ENCODE assay signal across 17 cellular contexts in the genomic region with DNA sequence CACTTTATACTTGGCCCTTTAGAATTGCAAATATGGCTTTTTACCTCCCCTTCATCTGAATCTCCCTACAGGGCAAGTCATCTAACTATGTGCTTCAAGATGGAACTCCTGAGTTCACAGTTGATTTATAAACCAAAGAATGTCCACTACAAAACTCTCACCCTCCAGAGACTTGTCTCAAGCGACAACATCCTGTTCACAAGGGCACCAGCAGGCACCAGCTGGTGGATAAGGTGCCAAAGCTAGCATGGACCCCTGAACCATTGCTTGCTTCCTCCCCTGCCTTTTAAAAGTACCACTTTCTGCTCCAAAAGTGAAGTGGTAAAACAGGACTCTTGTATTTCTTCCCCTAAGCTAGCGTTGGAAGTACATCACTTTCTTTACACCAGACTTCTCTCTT.
DNase-seq lines count a peak whose midpoint lies in the region; ATAC-seq, FAIRE-seq and TF ChIP-seq lines count a peak whose summit lies in the region.
"Had no signal": no experiment of that assay in that cellular context is flagged by ENCODE, and none has a peak within 500 bp of the region (broad histone marks: within the 10 kb centered on the region; RNA-seq: fewer than 3 reads in every experiment).

No MANE protein-coding gene starts in this region.

- H3K36me3 ChIP-seq in HepG2 (replicated peaks in 1 of 2; ENCODE audit: control insufficient read depth in 1 of 2, insufficient read depth in 2 of 2, low read length in 2 of 2) (no peaks in the 10 kb centered on the region), right atrium auricular region (no peaks in the 10 kb centered on the region)
- H3K36me3 ChIP-seq: BLaER1 treated with 17β-estradiol and CSF1 and Interleukin-3, amounts not matched to agents 10 nM and 100 nM had no signal

- no peak for TF ChIP-seq POLR2A in A549 (IDR thresholded peaks at IDR 0.05; ENCODE audit: low read length)
- no peak for TF ChIP-seq POLR2A in HepG2 (IDR thresholded peaks at IDR 0.05; ENCODE audit: insufficient read depth in 1 of 2, low read depth in 2 of 2, low read length in 2 of 2)

- H3K9me3 Mint-ChIP-seq in central memory CD8-positive, alpha-beta T cell: no peaks in the 10 kb centered on the region
- H3K9me3 Mint-ChIP-seq in natural killer cell treated with Interleukin-12 subunit alpha and Interleukin-12 subunit beta and Interleukin-15 and Interleukin-18, amount 100 ng/mL, for 72 hours: peaks cover 3% of the 10 kb centered on the region
- H3K9me3 Mint-ChIP-seq: HFFc6 had no signal

- H3K27ac Mint-ChIP-seq in central memory CD8-positive, alpha-beta T cell (ENCODE audit: low read depth): peak overlapping the region; percentile 30
- H3K27ac Mint-ChIP-seq in natural killer cell treated with Interleukin-12 subunit alpha and Interleukin-12 subunit beta and Interleukin-15 and Interleukin-18, amount 100 ng/mL, for 72 hours: peak overlapping the region; percentile 37 to 43
- H3K27ac Mint-ChIP-seq: CD4-positive, CD25-positive, alpha-beta regulatory T cell; HFFc6 had no signal

- H3K4me1 ChIP-seq in A549 (0 out of 3 replicates have a peak, but pooled peaks cover 8% of the 10 kb centered on the region), HepG2 (ENCODE audit: insufficient read depth, low read length) (peaks cover 30% of the 10 kb centered on the region), right atrium auricular region (no peaks in the 10 kb centered on the region)

- H3K9me3 ChIP-seq in A549 (no peaks in the 10 kb centered on the region), HepG2 (ENCODE audit: low read length) (no peaks in the 10 kb centered on the region), right atrium auricular region (no peaks in the 10 kb centered on the region)

- in situ Hi-C loops in HepG2 (cut with HindIII; ENCODE audit: extremely low pct_ligation_motif_present, low pct_unique_long_range_greater_than_20kb): loop anchor here (25.0 kb wide), 1 partner anchor 153 kb away; a partner anchor contains a TSS

- intact Hi-C loops in HepG2 (cut with micrococcal nuclease; ENCODE audit: unreplicated experiment): no loop called here

- peaks cover 3% of the 10 kb centered on the region for H3K27me3 Mint-ChIP-seq in central memory CD8-positive, alpha-beta T cell
- no peaks in the 10 kb centered on the region for H3K27me3 Mint-ChIP-seq in natural killer cell treated with Interleukin-12 subunit alpha and Interleukin-12 subunit beta and Interleukin-15 and Interleukin-18, amount 100 ng/mL, for 72 hours

- DNase-seq in A549 (ENCODE audit: low read depth in 1 of 2, low spot score in 1 of 2): no peak
- DNase-seq in central memory CD8-positive, alpha-beta T cell (ENCODE audit: low spot score in 2 of 2): no peak
- no peak for DNase-seq in HepG2 (ENCODE audit: low spot score)
- DNase-seq in natural killer cell treated with Interleukin-12 subunit alpha and Interleukin-12 subunit beta and Interleukin-15 and Interleukin-18, amount 100 ng/mL, for 72 hours (ENCODE audit: low spot score): no peak
- DNase-seq in right atrium auricular region (ENCODE audit: low spot score): no peak
- DNase-seq: ACHN; CD4-positive, CD25-positive, alpha-beta regulatory T cell; DMS79; KBM-7 had no signal

- no peaks in the 10 kb centered on the region for H3K79me2 ChIP-seq in HepG2 (ENCODE audit: insufficient read depth, low read length)

- H3K4me2 ChIP-seq in A549 (no peak overlapping the region), HepG2 (ENCODE audit: low read depth, low read length) (no peak overlapping the region)
- H3K4me2 ChIP-seq: BLaER1 treated with 17β-estradiol and CSF1 and Interleukin-3, amounts not matched to agents 10 nM and 100 nM had no signal

- TF ChIP-seq EP300 in A549 (IDR thresholded peaks at IDR 0.05) (no peak), HepG2 (IDR thresholded peaks at IDR 0.05; ENCODE audit: low read depth in 2 of 2, low read length in 2 of 2) (no peak), HepG2 (CRISPR knock-in tag; IDR thresholded peaks at IDR 0.05; ENCODE audit: borderline replicate concordance) (no peak)

- TF ChIP-seq RAD21 in A549 (conservative IDR thresholded peaks at IDR 0.05 in 1 of 2, IDR thresholded peaks at IDR 0.05 in 1 of 2) (no peak), HepG2 (CRISPR knock-in tag; IDR thresholded peaks at IDR 0.05) (no peak)

- no peaks in the 10 kb centered on the region for H3K27me3 ChIP-seq in HepG2 (ENCODE audit: control insufficient read depth in 1 of 2, insufficient read depth in 2 of 2, low read length in 2 of 2)
- H3K27me3 ChIP-seq in right atrium auricular region: no peaks in the 10 kb centered on the region
- H3K27me3 ChIP-seq: BLaER1 treated with 17β-estradiol and CSF1 and Interleukin-3, amounts not matched to agents 10 nM and 100 nM had no signal

- H4K20me1 ChIP-seq in HepG2 (ENCODE audit: insufficient read depth, low read length): no peaks in the 10 kb centered on the region
- H4K20me1 ChIP-seq: BLaER1 treated with 17β-estradiol and CSF1 and Interleukin-3, amounts not matched to agents 10 nM and 100 nM had no signal

- CTCF ChIA-PET in A549 (lab: Yijun Ruan, JAX) (interaction anchor here (0.8 to 1.4 kb wide), 3 partner anchors 10 to 421 kb away, joined by 3 to 5 read pairs (median 3); no protein-coding TSS in a partner anchor), HepG2 (lab: Yijun Ruan, JAX; ENCODE audit: low intra/inter-chr PET ratio, low total read pairs) (no interaction called here)

- H3K4me3 ChIP-seq in A549 (no peak overlapping the region), HepG2 (replicated peaks in 1 of 3; ENCODE audit: insufficient read depth in 1 of 3, low read depth in 2 of 3, low read length in 3 of 3) (no peak overlapping the region), right atrium auricular region (no peak overlapping the region)
- H3K4me3 ChIP-seq: BLaER1 treated with 17β-estradiol and CSF1 and Interleukin-3, amounts not matched to agents 10 nM and 100 nM; GM12878 had no signal

- H3K36me3 Mint-ChIP-seq in central memory CD8-positive, alpha-beta T cell (ENCODE audit: insufficient read depth): peaks cover 1% of the 10 kb centered on the region
- peaks cover 4% of the 10 kb centered on the region for H3K36me3 Mint-ChIP-seq in natural killer cell treated with Interleukin-12 subunit alpha and Interleukin-12 subunit beta and Interleukin-15 and Interleukin-18, amount 100 ng/mL, for 72 hours

- H3K4me1 Mint-ChIP-seq in central memory CD8-positive, alpha-beta T cell: peaks cover 23% of the 10 kb centered on the region
- peaks cover 18 to 22% of the 10 kb centered on the region in 2 donors for H3K4me1 Mint-ChIP-seq in natural killer cell treated with Interleukin-12 subunit alpha and Interleukin-12 subunit beta and Interleukin-15 and Interleukin-18, amount 100 ng/mL, for 72 hours (ENCODE audit: low read depth in 2 of 2)

- H3K9ac ChIP-seq in HepG2 (ENCODE audit: insufficient read depth, low read depth, low read length): no peak overlapping the region
- H3K9ac ChIP-seq: BLaER1 treated with 17β-estradiol and CSF1 and Interleukin-3, amounts not matched to agents 10 nM and 100 nM had no signal

- H3K27ac ChIP-seq in A549 (peak overlapping the region; percentile 0 to 71; a peak in 4 of 6 replicates), HepG2 (ENCODE audit: extremely low read length, insufficient read depth, low read length) (peak overlapping the region; percentile 7), right atrium auricular region (no peak overlapping the region)
- H3K27ac ChIP-seq: 22Rv1; BLaER1 treated with 17β-estradiol and CSF1 and Interleukin-3, amounts not matched to agents 10 nM and 100 nM had no signal

- ATAC-seq in A549 (no peak), HepG2 (no peak), GM19455 (IDR thresholded peaks at IDR 0.05; ENCODE audit: unreplicated experiment) (no peak), GM19395 (IDR thresholded peaks at IDR 0.05; ENCODE audit: unreplicated experiment) (no peak), GM21786 (IDR thresholded peaks at IDR 0.05; ENCODE audit: unreplicated experiment) (no peak)
- ATAC-seq in central memory CD8-positive, alpha-beta T cell (replicated peaks; ENCODE audit: extremely low read depth, poor library complexity, severe bottlenecking): no peak
- no peak for ATAC-seq in natural killer cell treated with Interleukin-12 subunit alpha and Interleukin-12 subunit beta and Interleukin-15 and Interleukin-18, amount 100 ng/mL, for 72 hours
- ATAC-seq: GM12878 had no signal

- 92% methylated on average over 2 of the region's 2 CpGs for WGBS in A549 (ENCODE audit: missing lambda C conversion rate)
- 88% methylated on average over 2 of the region's 2 CpGs for WGBS in HepG2 (ENCODE audit: low lambda C conversion rate)

- FAIRE-seq in A549 (lab: Jason Lieb, UNC): no peak
- no peak for FAIRE-seq in HepG2 (lab: Jason Lieb, UNC)
- FAIRE-seq: GM12878, GM18507 had no signal

- H2AFZ ChIP-seq in HepG2 (ENCODE audit: low read length): no peak overlapping the region

- no TSS peak for BruUV-seq in HepG2 (replicated peaks; lab: Mats Ljungman, UMichigan)

- POLR2A ChIA-PET in A549 (lab: Yijun Ruan, JAX): no interaction called here
- POLR2A ChIA-PET in HepG2 (lab: Yijun Ruan, JAX): no interaction called here

- no peak for TF ChIP-seq CTCF in A549 (IDR thresholded peaks at IDR 0.05)
- no peak for TF ChIP-seq CTCF in HepG2 (CRISPR knock-in tag; IDR thresholded peaks at IDR 0.05)
- no peak for TF ChIP-seq CTCF in right atrium auricular region (IDR thresholded peaks at IDR 0.05)

- no peak overlapping the region for H3K4me3 Mint-ChIP-seq in central memory CD8-positive, alpha-beta T cell
- no peak overlapping the region for H3K4me3 Mint-ChIP-seq in natural killer cell treated with Interleukin-12 subunit alpha and Interleukin-12 subunit beta and Interleukin-15 and Interleukin-18, amount 100 ng/mL, for 72 hours
- H3K4me3 Mint-ChIP-seq: CD4-positive, CD25-positive, alpha-beta regulatory T cell; HFFc6 had no signal

TF ChIP-seq in A549, 52 proteins besides CTCF, POLR2A, EP300 and RAD21 (continues in another document):
- TF ChIP-seq KDM5A (IDR thresholded peaks at IDR 0.05): no peak
- TF ChIP-seq, protein P1, sequence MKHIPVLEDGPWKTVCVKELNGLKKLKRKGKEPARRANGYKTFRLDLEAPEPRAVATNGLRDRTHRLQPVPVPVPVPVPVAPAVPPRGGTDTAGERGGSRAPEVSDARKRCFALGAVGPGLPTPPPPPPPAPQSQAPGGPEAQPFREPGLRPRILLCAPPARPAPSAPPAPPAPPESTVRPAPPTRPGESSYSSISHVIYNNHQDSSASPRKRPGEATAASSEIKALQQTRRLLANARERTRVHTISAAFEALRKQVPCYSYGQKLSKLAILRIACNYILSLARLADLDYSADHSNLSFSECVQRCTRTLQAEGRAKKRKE (CRISPR knock-in tag; IDR thresholded peaks at IDR 0.05; ENCODE audit: low read depth): no peak
- TF ChIP-seq MYC (IDR thresholded peaks at IDR 0.05; ENCODE audit: borderline replicate concordance, low read length): no peak

TF ChIP-seq in HepG2, 621 proteins besides CTCF, POLR2A, EP300 and RAD21 (continues in another document):
- TF ChIP-seq ATF7-NPFF (CRISPR knock-in tag; IDR thresholded peaks at IDR 0.05; ENCODE audit: low read depth) (no peak), ZNF614 (CRISPR knock-in tag; IDR thresholded peaks at IDR 0.05; ENCODE audit: borderline replicate concordance) (no peak), MED8 (CRISPR knock-in tag; IDR thresholded peaks at IDR 0.05; ENCODE audit: insufficient replicate concordance) (no peak), MEIS1 (CRISPR knock-in tag; IDR thresholded peaks at IDR 0.05; ENCODE audit: borderline replicate concordance) (no peak), ADNP (CRISPR knock-in tag; IDR thresholded peaks at IDR 0.05) (no peak), SOX6 (IDR thresholded peaks at IDR 0.05) (no peak), SOX6 (CRISPR knock-in tag; IDR thresholded peaks at IDR 0.05) (no peak)

Comparison
In these comparisons a context has a peak if more than half of its experiments do, and no peak if none do; other contexts are left out.
1. H3K27ac ChIP-seq: peak in A549 (2 of 2) and HepG2 (single experiment); none in right atrium auricular region (0 of 2).